ENCODE assay signal across 18 cellular contexts in the genomic region with DNA sequence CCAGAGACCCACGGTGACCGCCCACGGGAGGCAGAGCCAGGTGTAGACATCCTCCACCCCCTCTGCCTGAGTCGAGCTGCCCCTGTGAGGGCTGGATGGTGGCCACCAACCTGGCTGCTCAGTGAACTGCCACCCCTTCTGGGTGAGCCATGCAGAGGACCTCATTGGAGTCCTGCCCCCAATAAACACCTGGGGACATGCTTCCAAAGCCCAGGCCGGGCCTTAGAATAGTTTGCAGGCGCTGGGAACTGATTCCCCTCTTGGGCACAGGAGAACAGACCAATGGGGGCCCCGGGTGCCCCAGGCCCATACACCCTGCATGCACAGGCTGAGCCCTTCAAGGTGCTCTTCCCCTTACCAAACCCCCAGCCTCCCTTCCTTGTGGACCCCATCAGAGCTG.
"Had no signal": no experiment of that assay in that cellular context is flagged by ENCODE, and none has a peak within 500 bp of the region (broad histone marks: within the 10 kb centered on the region; RNA-seq: fewer than 3 reads in every experiment).

No MANE protein-coding gene starts in this region.

- DNase-seq: cortex of kidney; effector CD8-positive, alpha-beta T cell; foreskin keratinocyte; left colon; left ventricle myocardium superior; mesendoderm; naive B cell; sigmoid colon; stimulated activated CD4-positive, alpha-beta T cell treated with anti-CD3 and anti-CD28 coated beads, Interleukin-2, amount 100 ng/mL, for 24 hours; stimulated activated CD4-positive, alpha-beta T cell treated with anti-CD3 and anti-CD28 coated beads, Interleukin-4, amount 100 ng/mL, for 4 hours; stimulated activated naive B cell treated with anti-CD40 and anti-IgM and Interleukin-4, amounts not matched to agents 10 μg/mL and 1 μg/mL and 100 μg/mL, for 72 hours; stimulated activated naive CD8-positive, alpha-beta T cell treated with anti-CD3 and anti-CD28 coated beads, Interleukin-15, amount 100 ng/mL, for 72 hours; testis had no signal

- H3K27ac ChIP-seq: dorsolateral prefrontal cortex, foreskin keratinocyte, hepatocyte, sigmoid colon, skin epidermis, testis, tibial nerve had no signal

- H3K4me1 ChIP-seq: foreskin keratinocyte, sigmoid colon, testis, tibial nerve had no signal

- ATAC-seq: foreskin keratinocyte; left colon; left ventricle myocardium superior; stimulated activated naive CD8-positive, alpha-beta T cell treated with anti-CD3 and anti-CD28 coated beads, Interleukin-15, amount 100 ng/mL, for 72 hours had no signal

- H3K36me3 ChIP-seq: sigmoid colon, tibial nerve had no signal

- H3K4me3 ChIP-seq: dorsolateral prefrontal cortex, hepatocyte, lung, sigmoid colon, skin epidermis, testis, tibial nerve had no signal

- H3K9me3 ChIP-seq: sigmoid colon, testis, tibial nerve had no signal

- H3K27me3 ChIP-seq: dorsolateral prefrontal cortex, foreskin keratinocyte, hepatocyte, sigmoid colon, testis, tibial nerve had no signal
